Comparison of ENCODE assay signal across 8 cellular contexts in genomic region chr18:77065221-77065981, GRCh38.
DNase-seq lines count a peak whose midpoint lies in the region; ATAC-seq and TF ChIP-seq lines count a peak whose summit lies in the region.

No MANE protein-coding gene starts in this region.

- no peak for TF ChIP-seq CTCF in esophagus muscularis mucosa (IDR thresholded peaks at IDR 0.05)

- 80% methylated on average over 13 of the region's 13 CpGs for WGBS in esophagus muscularis mucosa

- peaks cover 29 to 52% (median 39%) of the 10 kb centered on the region in 4 donors for H3K4me1 ChIP-seq in esophagus muscularis mucosa

- H3K4me3 ChIP-seq in esophagus muscularis mucosa: no peak overlapping the region

- no peaks in the 10 kb centered on the region for H3K9me3 ChIP-seq in esophagus muscularis mucosa

- no peak for TF ChIP-seq POLR2A in esophagus muscularis mucosa (IDR thresholded peaks at IDR 0.05; ENCODE audit: low read depth)

- intact Hi-C loops in esophagus muscularis mucosa (cut with DNase I): loop anchor here (5.0 kb wide), 1 partner anchor 67 kb away; the partner anchor contains the start of gene MBP

- DNase-seq in AG08396 (ENCODE audit: low spot score) (peak; percentile 65), KBM-7 (peak; percentile 88), esophagus muscularis mucosa (ENCODE audit: extremely low spot score) (no peak), renal cortical epithelial cell (ENCODE audit: low read depth) (peak; percentile 97), foreskin melanocyte (no peak), DMS153 treated with DMSO at 0.1 percent for 48 hours (lab: John Stamatoyannopoulos, UW; ENCODE audit: unreplicated experiment) (no peak)
- DNase-seq in activated CD4-positive, alpha-beta T cell treated with anti-CD3 and anti-CD28 coated beads for 48 hours: peak; percentile 65

- ATAC-seq in GM19463 (IDR thresholded peaks at IDR 0.05; ENCODE audit: unreplicated experiment): peak; percentile 32

- in situ Hi-C loops in KBM-7 (cut with MboI; ENCODE audit: low pct_unique_long_range_greater_than_20kb, low sequenced_read_pairs): no loop called here

- peaks cover 0 to 21% (median 4%) of the 10 kb centered on the region in 4 donors for H3K36me3 ChIP-seq in esophagus muscularis mucosa

- peak overlapping the region; percentile 36 to 80 (median 56) for H3K27ac ChIP-seq in esophagus muscularis mucosa (replicated peaks in 1 of 4)

- no peak for TF ChIP-seq EP300 in esophagus muscularis mucosa (IDR thresholded peaks at IDR 0.05)

- H3K27me3 ChIP-seq in esophagus muscularis mucosa: no peaks in the 10 kb centered on the region

Comparison
In these comparisons a context has a peak if more than half of its experiments do, and no peak if none do; other contexts are left out.
1. DNase-seq: peak in AG08396 (single experiment), KBM-7 (single experiment), activated CD4-positive, alpha-beta T cell treated with anti-CD3 and anti-CD28 coated beads for 48 hours (single experiment) and renal cortical epithelial cell (single experiment); none in esophagus muscularis mucosa (single experiment), foreskin melanocyte (single experiment) and DMS153 treated with DMSO at 0.1 percent for 48 hours (single experiment).